In genomic region chr11:117232911-117233409, GRCh38 we compare ENCODE assay signal across 7 cellular contexts. TPM values are rescaled to one million over a fixed set of nuclear protein-coding genes. Genes with fewer than 3 reads are reported as not detected.
DNase-seq lines count a peak whose midpoint lies in the region; ATAC-seq and TF ChIP-seq lines count a peak whose summit lies in the region.

No MANE protein-coding gene starts in this region.

- H3K27ac ChIP-seq in OCI-LY3 (ENCODE audit: low read length), result no peak overlapping the region
- peak overlapping the region; percentile 39 for H3K27ac ChIP-seq in cingulate gyrus (ENCODE audit: low read depth, low read length)
- H3K27ac ChIP-seq in lung (ENCODE audit: low read depth in 1 of 2, low read length in 1 of 2), result peak overlapping the region; percentile 82 to 87
- peak overlapping the region; percentile 96 to 99 (median 98) for H3K27ac ChIP-seq in transverse colon

- H3K4me1 ChIP-seq in OCI-LY3 (ENCODE audit: low read length) (peaks cover 26% of the 10 kb centered on the region), lung (ENCODE audit: control insufficient read depth in 2 of 2, insufficient read depth in 2 of 2, low read length in 2 of 2) (peaks cover 4 to 11% of the 10 kb centered on the region in 2 donors), transverse colon (peaks cover 9 to 39% (median 30%) of the 10 kb centered on the region in 4 donors)

- whole genome bisulfite sequencing in lung, 2 donors, result 2% methylated on average over 21 to 26 of the region's 27 CpGs
- 0 to 2% methylated on average over 1 to 20 of the region's 27 CpGs for whole genome bisulfite sequencing in transverse colon (ENCODE audit: low coverage in 1 of 2), 2 donors

- no peaks in the 10 kb centered on the region for H4K20me1 ChIP-seq in OCI-LY3 (ENCODE audit: insufficient read depth, low read length)

- peak overlapping the region; percentile 87 for H3K4me2 ChIP-seq in OCI-LY3 (ENCODE audit: low read length)

- H3K4me3 ChIP-seq in OCI-LY3 (ENCODE audit: low read length) (peak overlapping the region; percentile 97), lung (peak overlapping the region; percentile 82), transverse colon (peak overlapping the region; percentile 67 to 99 (median 82))

- H3K9me3 ChIP-seq in OCI-LY3 (ENCODE audit: insufficient read depth, low read length), result no peaks in the 10 kb centered on the region
- no peaks in the 10 kb centered on the region for H3K9me3 ChIP-seq in lung (ENCODE audit: control insufficient read depth in 2 of 2, insufficient read depth in 1 of 2, low read length in 1 of 2)
- H3K9me3 ChIP-seq in transverse colon, result no peaks in the 10 kb centered on the region

- TF ChIP-seq POLR2A in transverse colon (IDR thresholded peaks at IDR 0.05), result no peak

- in situ Hi-C loops in GM13976 (cut with MboI; ENCODE audit: low sequenced_read_pairs, unreplicated experiment), result no loop called here
- in situ Hi-C loops in transverse colon (cut with MboI; ENCODE audit: low pct_ligation_motif_present in 1 of 4, low pct_unique_long_range_greater_than_20kb in 1 of 4, low sequenced_read_pairs in 3 of 4), result no loop called here

- H3K36me3 ChIP-seq in OCI-LY3 (replicated peaks; ENCODE audit: low read depth, low read length) (peaks cover 20% of the 10 kb centered on the region), lung (ENCODE audit: control insufficient read depth in 2 of 2, insufficient read depth in 2 of 2, low read length in 2 of 2) (peaks cover 0 to 16% of the 10 kb centered on the region in 2 donors), transverse colon (peaks cover 0 to 18% (median 4%) of the 10 kb centered on the region in 4 donors)

- intact Hi-C loops in transverse colon (cut with DNase I; ENCODE audit: low total_unique reads), result no loop called here

- peak overlapping the region; percentile 78 for H3K9ac ChIP-seq in OCI-LY3 (ENCODE audit: low read length)

- no peaks in the 10 kb centered on the region for H3K27me3 ChIP-seq in OCI-LY3 (ENCODE audit: low read depth, low read length)
- H3K27me3 ChIP-seq in lung (ENCODE audit: control insufficient read depth, insufficient read depth), result no peaks in the 10 kb centered on the region
- H3K27me3 ChIP-seq in transverse colon, result no peaks in the 10 kb centered on the region

- DNase-seq in GM13976 (ENCODE audit: low spot score), result peak; percentile 70
- DNase-seq in lung (ENCODE audit: low spot score), result no peak
- DNase-seq in transverse colon, result no peak
- no peak for DNase-seq in activated gamma-delta T cell (lab: John Stamatoyannopoulos, UW)

- TF ChIP-seq CTCF in GM13976 (IDR thresholded peaks at IDR 0.05; ENCODE audit: borderline replicate concordance, control extremely low read depth, extremely low read depth, insufficient read depth, missing control alignments) (no peak), OCI-LY3 (IDR thresholded peaks at IDR 0.05; ENCODE audit: low read depth, low read length) (no peak), lung (IDR thresholded peaks at IDR 0.05; ENCODE audit: control extremely low read depth, extremely low read depth) (no peak), transverse colon (IDR thresholded peaks at IDR 0.05) (no peak)

- no peak for TF ChIP-seq EP300 in transverse colon (IDR thresholded peaks at IDR 0.05; ENCODE audit: low read depth)

- H3K79me2 ChIP-seq in OCI-LY3 (ENCODE audit: low read length), result peaks cover 44% of the 10 kb centered on the region

- ATAC-seq in lung (ENCODE audit: insufficient read depth, low FRiP score) (peak; percentile 1), GM21447 (IDR thresholded peaks at IDR 0.05; ENCODE audit: unreplicated experiment) (no peak)

- no peak overlapping the region for H2AFZ ChIP-seq in OCI-LY3 (ENCODE audit: low read depth, low read length)

RNA-seq across cellular contexts. Expression of gene RNF214, which starts 0.5 kb away (rescaled TPM):
- 10 to 100 TPM; 18.5 to 19.8 TPM for total RNA-seq in lung
- 10 to 100 TPM in 1 of 2 donors, 1 to 10 TPM in 1; 8.6 to 10.7 TPM for polyA plus RNA-seq in lung
- 100 to 1,000 TPM in 1 of 4 donors, 10 to 100 TPM in 3; 11.1 to 139 (median 14.5) TPM for total RNA-seq in transverse colon

RNA-seq across cellular contexts. Expression of gene PCSK7, which starts 1.1 kb away (rescaled TPM):
- total RNA-seq in lung (10 to 100 TPM; 33.9 to 82.5 TPM), transverse colon (100 to 1,000 TPM; 182 to 432 (median 204) TPM)
- polyA plus RNA-seq in lung, result 10 to 100 TPM; 29.2 to 31.9 TPM

RNA-seq across cellular contexts. Expression of gene TAGLN, which starts 33.8 kb away (rescaled TPM):
- 100 to 1,000 TPM; 172 to 505 TPM for total RNA-seq in lung
- polyA plus RNA-seq in lung, result 100 to 1,000 TPM; 534 to 683 TPM
- 1,000 to 10,000 TPM in 3 of 4 donors, 100 to 1,000 TPM in 1; 899 to 4,235 (median 1,393) TPM for total RNA-seq in transverse colon

RNA-seq across cellular contexts. Expression of gene SIDT2, which starts 54.4 kb away (rescaled TPM):
- total RNA-seq in lung (10 to 100 TPM; 25.4 to 84.8 TPM), transverse colon (10 to 100 TPM; 68.1 to 95.0 (median 78.2) TPM)
- polyA plus RNA-seq in lung, result 10 to 100 TPM; 31.4 to 45.4 TPM

RNA-seq across cellular contexts. Expression of gene BACE1-AS, which starts 58.2 kb away (rescaled TPM):
- total RNA-seq in lung (1 to 10 TPM; 5.8 to 5.9 TPM), transverse colon (10 to 100 TPM in 1 of 4 donors, 1 to 10 TPM in 3; 5.1 to 10.1 (median 6.7) TPM)
- 1 to 10 TPM; 1.9 to 9.5 TPM for polyA plus RNA-seq in lung
